ENCODE assay signal across 13 cellular contexts in genomic region chr1:234521802-234522185, GRCh38. TPM values are rescaled to one million over a fixed set of nuclear protein-coding genes. Genes with fewer than 3 reads are reported as not detected.
DNase-seq lines count a peak whose midpoint lies in the region; ATAC-seq and TF ChIP-seq lines count a peak whose summit lies in the region.
"Had no signal": no experiment of that assay in that cellular context is flagged by ENCODE, and none has a peak within 500 bp of the region (broad histone marks: within the 10 kb centered on the region; RNA-seq: fewer than 3 reads in every experiment).

No MANE protein-coding gene starts in this region.

- no peaks in the 10 kb centered on the region for H3K27me3 ChIP-seq in BLaER1
- no peaks in the 10 kb centered on the region for H3K27me3 ChIP-seq in HL-60 (ENCODE audit: insufficient read depth, poor library complexity, severe bottlenecking)
- no peaks in the 10 kb centered on the region for H3K27me3 ChIP-seq in dorsolateral prefrontal cortex
- no peaks in the 10 kb centered on the region for H3K27me3 ChIP-seq in gastrocnemius medialis
- H3K27me3 ChIP-seq: BE2C, foreskin keratinocyte had no signal

- TF ChIP-seq CTCF in HL-60 (IDR thresholded peaks at IDR 0.05; ENCODE audit: insufficient read depth, low read length) (no peak), dorsolateral prefrontal cortex (IDR thresholded peaks at IDR 0.05 in 54 of 56, conservative IDR thresholded peaks at IDR 0.05 in 2 of 56; ENCODE audit: low read depth in 1 of 56, partially characterized antibody in 56 of 56) (no peak), gastrocnemius medialis (IDR thresholded peaks at IDR 0.05 in 4 of 5, conservative IDR thresholded peaks at IDR 0.05 in 1 of 5) (no peak)

- DNase-seq in HL-60 (ENCODE audit: low read depth in 1 of 2, low spot score in 1 of 2) (no peak), dorsolateral prefrontal cortex (no peak), gastrocnemius medialis (no peak), NCI-H1417 (lab: John Stamatoyannopoulos, UW) (no peak), NCI-H748 (lab: John Stamatoyannopoulos, UW; ENCODE audit: unreplicated experiment) (no peak)
- DNase-seq in central memory CD4-positive, alpha-beta T cell, result no peak
- DNase-seq: activated effector memory CD4-positive, alpha-beta T cell treated with Interleukin-2 at 50 U/mL for 16 hours; BE2C; DMS153; foreskin keratinocyte; NCI-H774 had no signal

- TF ChIP-seq POLR2A in gastrocnemius medialis (IDR thresholded peaks at IDR 0.05), result no peak

- H4K20me1 ChIP-seq in BLaER1, result no peaks in the 10 kb centered on the region

- H3K9me3 ChIP-seq in BLaER1 (no peaks in the 10 kb centered on the region), gastrocnemius medialis (no peaks in the 10 kb centered on the region)
- H3K9me3 ChIP-seq: BE2C had no signal

- no peak for ATAC-seq in gastrocnemius medialis
- ATAC-seq: foreskin keratinocyte, HCT116 had no signal

- peak overlapping the region; percentile 82 for H3K4me2 ChIP-seq in BLaER1

- in situ Hi-C loops in gastrocnemius medialis (cut with MboI; ENCODE audit: low sequenced_read_pairs in 4 of 4), result no loop called here

- intact Hi-C loops in dorsolateral prefrontal cortex (cut with DNase I) (no loop called here), gastrocnemius medialis (cut with DNase I; ENCODE audit: low total_unique reads) (no loop called here)

- H3K36me3 ChIP-seq in BLaER1, result no peaks in the 10 kb centered on the region
- no peaks in the 10 kb centered on the region for H3K36me3 ChIP-seq in gastrocnemius medialis
- H3K36me3 ChIP-seq: BE2C had no signal

- H3K4me3 ChIP-seq in BLaER1 (no peak overlapping the region), HL-60 (replicated peaks; ENCODE audit: insufficient read depth, low read length) (no peak overlapping the region), dorsolateral prefrontal cortex (no peak overlapping the region), gastrocnemius medialis (no peak overlapping the region)

- peak overlapping the region; percentile 93 for H3K9ac ChIP-seq in BLaER1

- H3K27ac ChIP-seq in BLaER1 (peak overlapping the region; percentile 99), HL-60 (replicated peaks) (peak overlapping the region; percentile 95), dorsolateral prefrontal cortex (peak overlapping the region in 51 of 59 donors; percentile 13 to 99 (median 94)), gastrocnemius medialis (peak overlapping the region; percentile 89 to 93 (median 91))
- H3K27ac ChIP-seq: foreskin keratinocyte had no signal

- peaks cover 92% of the 10 kb centered on the region for H3K4me1 ChIP-seq in BLaER1
- peaks cover 64 to 67% of the 10 kb centered on the region in 2 donors for H3K4me1 ChIP-seq in gastrocnemius medialis

RNA-seq across cellular contexts. Expression of gene TARBP1, which starts 42.8 kb away (rescaled TPM):
- total RNA-seq in dorsolateral prefrontal cortex (100 to 1,000 TPM in 34 of 120 experiments, 10 to 100 TPM in 86; 27.7 to 158 (median 75.1) TPM), gastrocnemius medialis (10 to 100 TPM in 1 of 4 donors, 1 to 10 TPM in 3; 5.7 to 11.9 (median 8.2) TPM)
